ENCODE assay signal across 15 cellular contexts in genomic region chr12:124695861-124696260, GRCh38.
DNase-seq lines count a peak whose midpoint lies in the region; ATAC-seq and TF ChIP-seq lines count a peak whose summit lies in the region.
"Had no signal": no experiment of that assay in that cellular context is flagged by ENCODE, and none has a peak within 500 bp of the region (broad histone marks: within the 10 kb centered on the region; RNA-seq: fewer than 3 reads in every experiment).

No MANE protein-coding gene starts in this region.

- H3K4me3 ChIP-seq in mucosa of descending colon = no peak overlapping the region
- H3K4me3 ChIP-seq: ascending aorta had no signal

- ATAC-seq in mucosa of descending colon = peak; percentile 25
- ATAC-seq: effector memory CD8-positive, alpha-beta T cell had no signal

- in situ Hi-C loops in G401 (cut with HindIII; ENCODE audit: low sequenced_read_pairs) = no loop called here

- TF ChIP-seq CTCF in mucosa of descending colon (IDR thresholded peaks at IDR 0.05) = no peak

- intact Hi-C loops in mucosa of descending colon (cut with DNase I, micrococcal nuclease) = no loop called here

- no peaks in the 10 kb centered on the region for H3K4me1 ChIP-seq in mucosa of descending colon (ENCODE audit: low read depth)

- peaks cover 4% of the 10 kb centered on the region for H3K9me3 ChIP-seq in mucosa of descending colon

- peak; percentile 89 for DNase-seq in G401 (ENCODE audit: low spot score)
- peak; percentile 32 for DNase-seq in NCI-H69 (lab: John Stamatoyannopoulos, UW)
- DNase-seq in dermis blood vessel endothelial cell = peak; percentile 41
- no peak for DNase-seq in mucosa of descending colon
- DNase-seq in UCSD-AML1 (lab: John Stamatoyannopoulos, UW; ENCODE audit: unreplicated experiment) = no peak
- DNase-seq in activated CD4-positive, alpha-beta T cell treated with anti-CD3 and anti-CD28 coated beads, Interleukin-2, amount 50 U/mL, for 48 hours = no peak
- no peak for DNase-seq in SKM-1 treated with dmso at 0.1 percent for 144 hours (lab: John Stamatoyannopoulos, UW; ENCODE audit: unreplicated experiment)
- DNase-seq: CD4-positive, CD25-positive, alpha-beta regulatory T cell; effector memory CD8-positive, alpha-beta T cell; H7; NCI-H1930; stimulated activated CD4-positive, alpha-beta T cell treated with anti-CD3 and anti-CD28 coated beads, Interleukin-1b, Interleukin-23, amount 100 ng/mL, for 48 hours; stimulated activated naive CD4-positive, alpha-beta T cell treated with Interleukin-2 at 50 U/mL for 16 hours; WERI-Rb-1 had no signal

- no peaks in the 10 kb centered on the region for H3K36me3 ChIP-seq in mucosa of descending colon (ENCODE audit: low read depth)
- H3K36me3 ChIP-seq: ascending aorta, WERI-Rb-1 had no signal

Comparison
In these comparisons a context has a peak if more than half of its experiments do, and no peak if none do; other contexts are left out.
1. DNase-seq: peak in G401 (single experiment), NCI-H69 (single experiment) and dermis blood vessel endothelial cell (single experiment); none in mucosa of descending colon (0 of 3), UCSD-AML1 (single experiment), activated CD4-positive, alpha-beta T cell treated with anti-CD3 and anti-CD28 coated beads, Interleukin-2, amount 50 U/mL, for 48 hours (0 of 2) and SKM-1 treated with dmso at 0.1 percent for 144 hours (single experiment).